Comparison of ENCODE assay signal across 8 cellular contexts in the genomic region with DNA sequence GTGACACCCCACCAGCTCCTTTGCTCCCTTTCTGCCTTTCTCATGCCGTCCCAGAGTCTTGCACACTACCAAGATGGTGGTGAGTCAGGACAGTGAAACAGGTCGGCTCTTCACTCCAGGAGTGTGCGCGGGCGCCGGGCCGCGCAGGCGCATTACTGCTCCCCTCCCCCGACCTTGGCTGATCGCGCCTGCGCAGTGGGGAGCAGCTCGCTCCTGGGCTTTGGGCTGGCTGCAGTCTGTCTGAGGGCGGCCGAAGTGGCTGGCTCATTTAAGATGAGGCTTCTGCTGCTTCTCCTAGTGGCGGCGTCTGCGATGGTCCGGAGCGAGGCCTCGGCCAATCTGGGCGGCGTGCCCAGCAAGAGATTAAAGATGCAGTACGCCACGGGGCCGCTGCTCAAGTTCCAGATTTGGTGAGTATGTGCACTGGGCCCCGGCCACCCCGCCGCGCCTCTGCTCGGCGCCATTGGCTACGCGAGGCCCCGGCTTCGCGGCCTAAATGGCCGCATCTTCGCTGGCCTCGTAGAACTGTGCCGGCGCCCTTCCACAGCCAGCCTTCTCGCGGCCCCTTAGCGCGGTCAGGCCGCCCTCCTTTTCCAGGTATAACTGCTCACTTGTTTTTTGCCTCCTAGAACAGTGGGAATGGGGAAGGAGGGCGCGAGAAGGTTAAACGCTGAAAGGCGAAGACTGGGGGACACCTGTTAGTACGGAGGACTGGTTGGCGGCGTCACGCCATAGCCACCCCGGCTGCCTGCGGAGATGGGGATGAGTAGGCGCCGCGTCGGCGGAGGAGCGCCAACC. TPM values are rescaled to one million over a fixed set of nuclear protein-coding genes. Genes with fewer than 3 reads are reported as not detected.
DNase-seq lines count a peak whose midpoint lies in the region; ATAC-seq lines count a peak whose summit lies in the region.

A gene with protein sequence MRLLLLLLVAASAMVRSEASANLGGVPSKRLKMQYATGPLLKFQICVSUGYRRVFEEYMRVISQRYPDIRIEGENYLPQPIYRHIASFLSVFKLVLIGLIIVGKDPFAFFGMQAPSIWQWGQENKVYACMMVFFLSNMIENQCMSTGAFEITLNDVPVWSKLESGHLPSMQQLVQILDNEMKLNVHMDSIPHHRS (plus strand): TSS at position 232 of the 798 bp plus-strand sequence. CDS start 42 bp downstream, at position 274.

- H3K36me3 ChIP-seq in BLaER1 treated with 17β-estradiol and CSF1 and Interleukin-3, amounts not matched to agents 10 nM and 100 nM = peaks cover 12 to 26% (median 19%) of the 10 kb centered on the region in 11 experiments; a peak in 19 of 22 replicates

- DNase-seq in NCI-H69 (lab: John Stamatoyannopoulos, UW) (peak; percentile 89), cortex of kidney (lab: John Stamatoyannopoulos, UW) (peak; percentile 78), left lobe of liver (ENCODE audit: low spot score) (peak; percentile 97)
- peak; percentile 94 for DNase-seq in activated CD4-positive, alpha-beta T cell treated with anti-CD3 and anti-CD28 coated beads, Interleukin-2, amount 10 ng/mL, durations not matched to agents 7 days and 5 days
- peak; percentile 90 for DNase-seq in stimulated activated CD4-positive, alpha-beta T cell treated with anti-CD3 and anti-CD28 coated beads, Interleukin-2, amount 100 ng/mL, for 4 hours (ENCODE audit: low read depth)

- ATAC-seq in GM19324 (IDR thresholded peaks at IDR 0.05; ENCODE audit: low FRiP score, unreplicated experiment) (peak; percentile 76), HG03469 (IDR thresholded peaks at IDR 0.05; ENCODE audit: unreplicated experiment) (peak; percentile 39), left lobe of liver (peak; percentile 88)

- no peaks in the 10 kb centered on the region for H3K9me3 ChIP-seq in BLaER1 treated with 17β-estradiol and CSF1 and Interleukin-3, amounts not matched to agents 10 nM and 100 nM (replicated peaks in 1 of 11)

- peaks cover 60% of the 10 kb centered on the region for H3K4me1 Mint-ChIP-seq in activated CD4-positive, alpha-beta T cell treated with anti-CD3 and anti-CD28 coated beads, Interleukin-2, amount 10 ng/mL, durations not matched to agents 7 days and 5 days

- POLR2A ChIA-PET in activated CD4-positive, alpha-beta T cell treated with anti-CD3 and anti-CD28 coated beads, Interleukin-2, amount 10 ng/mL, durations not matched to agents 7 days and 5 days (lab: Charles Lee) = interaction anchor here (0.6 to 1.2 kb wide), 5 partner anchors 9 to 101 kb away, joined by 5 to 6 read pairs (median 5); a partner anchor contains a TSS

- peaks cover 42% of the 10 kb centered on the region for H3K36me3 Mint-ChIP-seq in activated CD4-positive, alpha-beta T cell treated with anti-CD3 and anti-CD28 coated beads, Interleukin-2, amount 10 ng/mL, durations not matched to agents 7 days and 5 days (ENCODE audit: low read depth)

- H3K4me2 ChIP-seq in BLaER1 treated with 17β-estradiol and CSF1 and Interleukin-3, amounts not matched to agents 10 nM and 100 nM = peak within 1 kb of the TSS; percentile 74 to 96 (median 90)

- H3K9me3 Mint-ChIP-seq in activated CD4-positive, alpha-beta T cell treated with anti-CD3 and anti-CD28 coated beads, Interleukin-2, amount 10 ng/mL, durations not matched to agents 7 days and 5 days = no peaks in the 10 kb centered on the region

- H3K27ac ChIP-seq in BLaER1 treated with 17β-estradiol and CSF1 and Interleukin-3, amounts not matched to agents 10 nM and 100 nM = peak within 1 kb of the TSS; percentile 94 to 99 (median 98)

- H3K4me3 ChIP-seq in BLaER1 treated with 17β-estradiol and CSF1 and Interleukin-3, amounts not matched to agents 10 nM and 100 nM = peak within 1 kb of the TSS; percentile 76 to 98 (median 88)

- H3K27me3 Mint-ChIP-seq in activated CD4-positive, alpha-beta T cell treated with anti-CD3 and anti-CD28 coated beads, Interleukin-2, amount 10 ng/mL, durations not matched to agents 7 days and 5 days = no peaks in the 10 kb centered on the region

- H3K9ac ChIP-seq in BLaER1 treated with 17β-estradiol and CSF1 and Interleukin-3, amounts not matched to agents 10 nM and 100 nM = peak within 1 kb of the TSS; percentile 89 to 100 (median 98)

- CTCF ChIA-PET in activated CD4-positive, alpha-beta T cell treated with anti-CD3 and anti-CD28 coated beads, Interleukin-2, amount 10 ng/mL, durations not matched to agents 7 days and 5 days (lab: Charles Lee) = interaction anchor here (0.8 to 2.0 kb wide), 9 partner anchors 10 to 184 kb away, joined by 3 to 7 read pairs (median 3); no protein-coding TSS in a partner anchor

- H3K27me3 ChIP-seq in BLaER1 treated with 17β-estradiol and CSF1 and Interleukin-3, amounts not matched to agents 10 nM and 100 nM = no peaks in the 10 kb centered on the region

- peaks cover 7 to 46% (median 25%) of the 10 kb centered on the region in 11 experiments; a peak in 21 of 22 replicates for H4K20me1 ChIP-seq in BLaER1 treated with 17β-estradiol and CSF1 and Interleukin-3, amounts not matched to agents 10 nM and 100 nM

- H3K27ac Mint-ChIP-seq in activated CD4-positive, alpha-beta T cell treated with anti-CD3 and anti-CD28 coated beads, Interleukin-2, amount 10 ng/mL, durations not matched to agents 7 days and 5 days = peak within 1 kb of the TSS; percentile 98

- peak within 1 kb of the TSS; percentile 98 for H3K4me3 Mint-ChIP-seq in activated CD4-positive, alpha-beta T cell treated with anti-CD3 and anti-CD28 coated beads, Interleukin-2, amount 10 ng/mL, durations not matched to agents 7 days and 5 days

- H3K4me1 ChIP-seq in BLaER1 treated with 17β-estradiol and CSF1 and Interleukin-3, amounts not matched to agents 10 nM and 100 nM = peaks cover 57 to 79% (median 64%) of the 10 kb centered on the region in 10 experiments

RNA-seq across cellular contexts. Expression of the gene that starts here (rescaled TPM):
- 100 to 1,000 TPM; 108 to 140 TPM for total RNA-seq in activated CD4-positive, alpha-beta T cell treated with anti-CD3 and anti-CD28 coated beads, Interleukin-2, amount 10 ng/mL, durations not matched to agents 7 days and 5 days
- total RNA-seq in left lobe of liver = 42.5 TPM

Comparison
In these comparisons a context has a peak if more than half of its experiments do, and no peak if none do; other contexts are left out.
1. Peak in every context shown above with its lines: DNase-seq, ATAC-seq, H3K4me3 ChIP-seq and H3K27ac ChIP-seq.